In genomic region chr7:121107923-121108498, GRCh38 we compare ENCODE assay signal across 8 cellular contexts.
A peak's percentile ranks its signal among the peaks of the same experiment; 100 is the strongest.
DNase-seq lines count a peak whose midpoint lies in the region; ATAC-seq and TF ChIP-seq lines count a peak whose summit lies in the region.

No MANE protein-coding gene starts in this region.

- H3K36me3 ChIP-seq in H7 (replicated peaks; ENCODE audit: control insufficient read depth, insufficient read depth, low read length) = no peaks in the 10 kb centered on the region
- no peaks in the 10 kb centered on the region for H3K36me3 ChIP-seq in Karpas-422 (ENCODE audit: insufficient read depth, low read length)
- no peaks in the 10 kb centered on the region for H3K36me3 ChIP-seq in Peyer's patch

- H3K36me3 Mint-ChIP-seq in effector memory CD8-positive, alpha-beta T cell (ENCODE audit: insufficient read depth) = no peaks in the 10 kb centered on the region
- H3K36me3 Mint-ChIP-seq in mesothelial cell of epicardium = peaks cover 4% of the 10 kb centered on the region

- H3K27ac ChIP-seq in Karpas-422 (ENCODE audit: low read length) (no peak overlapping the region), Peyer's patch (no peak overlapping the region)

- no peak overlapping the region for H3K9ac ChIP-seq in Karpas-422 (ENCODE audit: low read length)

- peaks cover 5% of the 10 kb centered on the region for H3K27me3 Mint-ChIP-seq in stimulated activated naive CD8-positive, alpha-beta T cell treated with anti-CD3 and anti-CD28 coated beads, Interleukin-15, amount 100 ng/mL, for 72 hours
- peaks cover 17 to 21% of the 10 kb centered on the region in 2 donors for H3K27me3 Mint-ChIP-seq in effector memory CD8-positive, alpha-beta T cell
- no peaks in the 10 kb centered on the region for H3K27me3 Mint-ChIP-seq in mesothelial cell of epicardium (ENCODE audit: low read depth)

- H3K9me3 ChIP-seq in Karpas-422 (ENCODE audit: low read length) = no peaks in the 10 kb centered on the region
- no peaks in the 10 kb centered on the region for H3K9me3 ChIP-seq in Peyer's patch

- H4K20me1 ChIP-seq in Karpas-422 (ENCODE audit: insufficient read depth, low read depth, low read length) = no peaks in the 10 kb centered on the region

- no peak overlapping the region for H3K4me3 Mint-ChIP-seq in stimulated activated naive CD8-positive, alpha-beta T cell treated with anti-CD3 and anti-CD28 coated beads, Interleukin-15, amount 100 ng/mL, for 72 hours
- no peak overlapping the region for H3K4me3 Mint-ChIP-seq in effector memory CD8-positive, alpha-beta T cell
- H3K4me3 Mint-ChIP-seq in mesothelial cell of epicardium = no peak overlapping the region

- no peaks in the 10 kb centered on the region for H3K4me1 Mint-ChIP-seq in stimulated activated naive CD8-positive, alpha-beta T cell treated with anti-CD3 and anti-CD28 coated beads, Interleukin-15, amount 100 ng/mL, for 72 hours
- H3K4me1 Mint-ChIP-seq in effector memory CD8-positive, alpha-beta T cell (ENCODE audit: low read depth in 2 of 2) = no peaks in the 10 kb centered on the region
- peaks cover 22% of the 10 kb centered on the region for H3K4me1 Mint-ChIP-seq in mesothelial cell of epicardium

- ATAC-seq in stimulated activated naive CD8-positive, alpha-beta T cell treated with anti-CD3 and anti-CD28 coated beads, Interleukin-15, amount 100 ng/mL, for 72 hours = peak; percentile 74
- no peak for ATAC-seq in stimulated activated naive CD8-positive, alpha-beta T cell treated with anti-CD3 and anti-CD28 coated beads, Interleukin-15, Interleukin-2, amounts not matched to agents 100 U/mL and 50 U/mL, for 24 hours
- peak; percentile 83 for ATAC-seq in effector memory CD8-positive, alpha-beta T cell (replicated peaks)

- no peaks in the 10 kb centered on the region for H3K4me1 ChIP-seq in Karpas-422 (ENCODE audit: low read length)
- H3K4me1 ChIP-seq in Peyer's patch = no peaks in the 10 kb centered on the region

- no peaks in the 10 kb centered on the region for H3K9me2 ChIP-seq in Karpas-422 (replicated peaks; ENCODE audit: insufficient read depth, low read length)

- no peak for DNase-seq in stimulated activated naive CD8-positive, alpha-beta T cell treated with anti-CD3 and anti-CD28 coated beads, Interleukin-15, amount 100 ng/mL, for 72 hours
- DNase-seq in stimulated activated naive CD8-positive, alpha-beta T cell treated with anti-CD3 and anti-CD28 coated beads, Interleukin-15, Interleukin-2, amounts not matched to agents 100 U/mL and 50 U/mL, for 24 hours = no peak
- DNase-seq in H7 (peak; percentile 2), Karpas-422 (peak; percentile 83), Peyer's patch (no peak), mesothelial cell of epicardium (ENCODE audit: low spot score in 2 of 2, unreplicated experiment in 2 of 2) (no peak)
- DNase-seq in effector memory CD8-positive, alpha-beta T cell = peak in 1 of 3 experiments; percentile 3
- no peak for DNase-seq in stimulated activated CD4-positive, alpha-beta T cell treated with anti-CD3 and anti-CD28 coated beads, Interleukin-2, amount 100 ng/mL, for 48 hours

- no peaks in the 10 kb centered on the region for H3K9me3 Mint-ChIP-seq in stimulated activated naive CD8-positive, alpha-beta T cell treated with anti-CD3 and anti-CD28 coated beads, Interleukin-15, amount 100 ng/mL, for 72 hours
- H3K9me3 Mint-ChIP-seq in effector memory CD8-positive, alpha-beta T cell = no peaks in the 10 kb centered on the region
- H3K9me3 Mint-ChIP-seq in mesothelial cell of epicardium = peaks cover 4% of the 10 kb centered on the region

- no peak overlapping the region for H3K27ac Mint-ChIP-seq in stimulated activated naive CD8-positive, alpha-beta T cell treated with anti-CD3 and anti-CD28 coated beads, Interleukin-15, amount 100 ng/mL, for 72 hours
- no peak overlapping the region for H3K27ac Mint-ChIP-seq in effector memory CD8-positive, alpha-beta T cell
- H3K27ac Mint-ChIP-seq in mesothelial cell of epicardium = no peak overlapping the region

- no peak overlapping the region for H2AFZ ChIP-seq in Karpas-422 (ENCODE audit: low read length)

- no peak overlapping the region for H3K4me2 ChIP-seq in Karpas-422 (ENCODE audit: low read depth, low read length, poor library complexity, severe bottlenecking)

- no peak for TF ChIP-seq POLR2A in Peyer's patch (IDR thresholded peaks at IDR 0.05)

- H3K27me3 ChIP-seq in H7 (ENCODE audit: control insufficient read depth, insufficient read depth, low read length) (no peaks in the 10 kb centered on the region), Karpas-422 (ENCODE audit: low read length) (no peaks in the 10 kb centered on the region), Peyer's patch (no peaks in the 10 kb centered on the region)

- H3K79me2 ChIP-seq in Karpas-422 (ENCODE audit: low read length) = no peaks in the 10 kb centered on the region

- TF ChIP-seq CTCF in Peyer's patch (IDR thresholded peaks at IDR 0.05) = peak; percentile 46 to 86 (median 67)
- peak; percentile 85 for TF ChIP-seq CTCF in mesothelial cell of epicardium (IDR thresholded peaks at IDR 0.05; ENCODE audit: unreplicated experiment)

- H3K4me3 ChIP-seq in H7 (ENCODE audit: insufficient read depth, low read depth, low read length) (no peak overlapping the region), Karpas-422 (ENCODE audit: low read length) (no peak overlapping the region), Peyer's patch (no peak overlapping the region)

Comparison
In these comparisons a context has a peak if more than half of its experiments do, and no peak if none do; other contexts are left out.
1. DNase-seq: peak in H7 (single experiment) and Karpas-422 (single experiment); none in stimulated activated naive CD8-positive, alpha-beta T cell treated with anti-CD3 and anti-CD28 coated beads, Interleukin-15, amount 100 ng/mL, for 72 hours (0 of 2), stimulated activated naive CD8-positive, alpha-beta T cell treated with anti-CD3 and anti-CD28 coated beads, Interleukin-15, Interleukin-2, amounts not matched to agents 100 U/mL and 50 U/mL, for 24 hours (single experiment), Peyer's patch (0 of 3), mesothelial cell of epicardium (0 of 2) and stimulated activated CD4-positive, alpha-beta T cell treated with anti-CD3 and anti-CD28 coated beads, Interleukin-2, amount 100 ng/mL, for 48 hours (0 of 2).